In genomic region chr2:15912203-15912602, GRCh38 we compare ENCODE assay signal across 11 cellular contexts. TPM values are rescaled to one million over a fixed set of nuclear protein-coding genes. Genes with fewer than 3 reads are reported as not detected.
A peak's percentile ranks its signal among the peaks of the same experiment; 100 is the strongest.
DNase-seq lines count a peak whose midpoint lies in the region; ATAC-seq and TF ChIP-seq lines count a peak whose summit lies in the region.
"Had no signal": no experiment of that assay in that cellular context is flagged by ENCODE, and none has a peak within 500 bp of the region (broad histone marks: within the 10 kb centered on the region; RNA-seq: fewer than 3 reads in every experiment).

No MANE protein-coding gene starts in this region.

- TF ChIP-seq EP300 in Ishikawa (IDR thresholded peaks at IDR 0.05; ENCODE audit: borderline replicate concordance): no peak

- intact Hi-C loops in breast epithelium (cut with DNase I; ENCODE audit: low total_unique reads) (no loop called here), testis (cut with DNase I; ENCODE audit: low total_unique reads) (no loop called here)

- H3K9me3 ChIP-seq in breast epithelium (no peaks in the 10 kb centered on the region), testis (no peaks in the 10 kb centered on the region)

- H3K27me3 ChIP-seq in breast epithelium: no peaks in the 10 kb centered on the region
- H3K27me3 ChIP-seq in testis: no peaks in the 10 kb centered on the region

- 21 to 34% methylated on average over 10 of the region's 10 CpGs for WGBS in testis, 2 donors

- H3K27me3 Mint-ChIP-seq in nephron progenitor cell (ENCODE audit: low read depth, poor library complexity): no peaks in the 10 kb centered on the region

- DNase-seq in breast epithelium (ENCODE audit: low spot score in 2 of 2): peak; percentile 68 to 82
- peak; percentile 93 for DNase-seq in kidney glomerular epithelial cell (lab: John Stamatoyannopoulos, UW)
- peak; percentile 67 for DNase-seq in testis
- DNase-seq in nephron progenitor cell: no peak
- DNase-seq in stimulated activated naive CD4-positive, alpha-beta T cell treated with Interleukin-2 at 50 U/mL for 16 hours (lab: John Stamatoyannopoulos, UW): no peak
- no peak for DNase-seq in NCI-H146 (lab: John Stamatoyannopoulos, UW)
- DNase-seq: activated naive CD8-positive, alpha-beta T cell treated with anti-CD3 and anti-CD28 coated beads for 36 hours; NCI-H2171 had no signal

- H3K27ac Mint-ChIP-seq in nephron progenitor cell: no peak overlapping the region
- H3K27ac Mint-ChIP-seq: activated naive CD8-positive, alpha-beta T cell treated with anti-CD3 and anti-CD28 coated beads for 36 hours had no signal

- TF ChIP-seq POLR2A in breast epithelium (IDR thresholded peaks at IDR 0.05) (no peak), testis (IDR thresholded peaks at IDR 0.05) (no peak)

- H3K9me3 Mint-ChIP-seq in nephron progenitor cell: peaks cover 10% of the 10 kb centered on the region

- H3K4me1 Mint-ChIP-seq in nephron progenitor cell: peaks cover 35% of the 10 kb centered on the region

- TF ChIP-seq CTCF in breast epithelium (IDR thresholded peaks at IDR 0.05) (no peak), testis (IDR thresholded peaks at IDR 0.05) (no peak), nephron progenitor cell (IDR thresholded peaks at IDR 0.05) (no peak)

- H3K4me1 ChIP-seq in breast epithelium (no peaks in the 10 kb centered on the region), testis (no peaks in the 10 kb centered on the region)

- ATAC-seq in HG03280 (IDR thresholded peaks at IDR 0.05; ENCODE audit: unreplicated experiment): no peak

- H3K36me3 Mint-ChIP-seq in nephron progenitor cell (ENCODE audit: low read depth): no peaks in the 10 kb centered on the region
- H3K36me3 Mint-ChIP-seq: activated naive CD8-positive, alpha-beta T cell treated with anti-CD3 and anti-CD28 coated beads for 36 hours had no signal

- H3K4me3 ChIP-seq in breast epithelium (peak overlapping the region in 1 of 3 donors; percentile 37), testis (no peak overlapping the region)

- H3K36me3 ChIP-seq in breast epithelium (no peaks in the 10 kb centered on the region), testis (ENCODE audit: low read depth, missing control alignments) (no peaks in the 10 kb centered on the region)

- H3K27ac ChIP-seq in breast epithelium (peak overlapping the region; percentile 60 to 78), testis (no peak overlapping the region)

- no peak for TF ChIP-seq RAD21 in Ishikawa (IDR thresholded peaks at IDR 0.05; ENCODE audit: low read depth)

- no peak overlapping the region for H3K4me3 Mint-ChIP-seq in nephron progenitor cell
- H3K4me3 Mint-ChIP-seq: activated naive CD8-positive, alpha-beta T cell treated with anti-CD3 and anti-CD28 coated beads for 36 hours had no signal

TF ChIP-seq in Ishikawa, 13 proteins besides CTCF, POLR2A, EP300 and RAD21:
- no peak for TF ChIP-seq ZBTB7A (IDR thresholded peaks at IDR 0.05; ENCODE audit: low read depth)
- TF ChIP-seq NFIC (IDR thresholded peaks at IDR 0.05): peak; percentile 70
- TF ChIP-seq MAX (IDR thresholded peaks at IDR 0.05): no peak
- no peak for TF ChIP-seq CEBPB (IDR thresholded peaks at IDR 0.05)
- TF ChIP-seq TCF12 (IDR thresholded peaks at IDR 0.05; ENCODE audit: low read depth): 0 out of 2 replicates have a peak, but pooled peaks have one; percentile 30
- TF ChIP-seq FOXM1 (IDR thresholded peaks at IDR 0.05; ENCODE audit: borderline replicate concordance, low read depth): no peak
- no peak for TF ChIP-seq CREB1 (IDR thresholded peaks at IDR 0.05; ENCODE audit: low read depth)
- no peak for TF ChIP-seq EGR1 (IDR thresholded peaks at IDR 0.05)
- TF ChIP-seq TAF1 (IDR thresholded peaks at IDR 0.05; ENCODE audit: low read depth): no peak
- TF ChIP-seq TEAD4 (IDR thresholded peaks at IDR 0.05): peak; percentile 39; the same call in 1 of the 2 replicates
- no peak for TF ChIP-seq USF1 (IDR thresholded peaks at IDR 0.05)
- no peak for TF ChIP-seq REST (IDR thresholded peaks at IDR 0.05; ENCODE audit: low read depth)
- TF ChIP-seq YY1 (IDR thresholded peaks at IDR 0.05; ENCODE audit: low read depth): no peak

RNA-seq across cellular contexts. Expression of gene MYCN, which starts 28.1 kb away (rescaled TPM):
- under 1 TPM; 0.32 to 0.98 (median 0.59) TPM for total RNA-seq in breast epithelium
- 1 to 10 TPM; 6.9 TPM for total RNA-seq in testis
- polyA plus RNA-seq in testis (ENCODE audit: insufficient read depth, low read depth, low replicate concordance): 8.1 TPM
- total RNA-seq: subcutaneous adipose tissue had no signal

Comparison
In these comparisons a context has a peak if more than half of its experiments do, and no peak if none do; other contexts are left out.
1. DNase-seq: peak in breast epithelium (2 of 2), kidney glomerular epithelial cell (single experiment) and testis (single experiment); none in nephron progenitor cell (single experiment), stimulated activated naive CD4-positive, alpha-beta T cell treated with Interleukin-2 at 50 U/mL for 16 hours (single experiment) and NCI-H146 (single experiment).
2. H3K27ac ChIP-seq: peak in breast epithelium (2 of 2); none in testis (0 of 2).